In the genomic region with DNA sequence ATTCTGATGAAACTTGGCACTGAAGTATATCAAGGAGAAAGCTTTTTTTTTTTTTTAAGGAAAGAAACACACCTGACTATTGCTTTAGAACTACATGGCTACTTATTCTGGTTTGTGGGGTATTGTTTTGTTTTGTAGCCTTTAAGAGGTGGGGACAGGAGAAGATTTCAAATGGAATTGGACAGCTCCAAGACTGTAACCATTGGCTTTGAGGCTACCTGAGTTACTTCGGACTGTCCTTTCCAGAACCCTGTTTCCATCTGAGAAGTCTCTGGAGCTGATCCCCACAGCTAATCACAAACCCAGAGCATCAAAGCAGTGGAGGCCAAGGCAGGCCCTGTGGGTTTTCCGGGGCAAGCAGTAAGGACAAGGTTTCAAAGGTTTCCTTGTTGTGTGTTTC, we compare ENCODE assay signal across 14 cellular contexts. TPM values are rescaled to one million over a fixed set of nuclear protein-coding genes. Genes with fewer than 3 reads are reported as not detected.
DNase-seq lines count a peak whose midpoint lies in the region; ATAC-seq and TF ChIP-seq lines count a peak whose summit lies in the region.
"Had no signal": no experiment of that assay in that cellular context is flagged by ENCODE, and none has a peak within 500 bp of the region (broad histone marks: within the 10 kb centered on the region; RNA-seq: fewer than 3 reads in every experiment).

No MANE protein-coding gene starts in this region.

- H3K4me1 Mint-ChIP-seq in MCF 10A (ENCODE audit: insufficient read depth, unreplicated experiment) (peaks cover 40% of the 10 kb centered on the region), type B pancreatic cell (ENCODE audit: unreplicated experiment) (peaks cover 36% of the 10 kb centered on the region)
- H3K4me1 Mint-ChIP-seq in activated T-helper 17 cell treated with anti-CD3 and anti-CD28 coated beads, Interleukin-2, amount 50 U/mL, for 72 hours: peaks cover 51% of the 10 kb centered on the region

- no peak overlapping the region for H3K4me3 Mint-ChIP-seq in MCF 10A (ENCODE audit: unreplicated experiment)
- H3K4me3 Mint-ChIP-seq in activated T-helper 17 cell treated with anti-CD3 and anti-CD28 coated beads, Interleukin-2, amount 50 U/mL, for 72 hours: peak overlapping the region; percentile 97
- H3K4me3 Mint-ChIP-seq in type B pancreatic cell: peak overlapping the region; percentile 44

- H3K27ac ChIP-seq in mammary epithelial cell (ENCODE audit: insufficient read depth, low read depth, low read length): no peak overlapping the region
- H3K27ac ChIP-seq in muscle layer of colon (ENCODE audit: low read depth, low read length): peak overlapping the region; percentile 49
- H3K27ac ChIP-seq: cardiac muscle cell had no signal

- POLR2A ChIA-PET in MCF 10A (lab: Yijun Ruan, JAX): interaction anchor here (0.6 to 2.3 kb wide), 5 partner anchors 10 to 328 kb away, joined by 3 to 8 read pairs (median 4); no protein-coding TSS in a partner anchor

- no peak for ATAC-seq in activated T-helper 17 cell treated with anti-CD3 and anti-CD28 coated beads, Interleukin-2, amount 50 U/mL, for 72 hours (replicated peaks)
- ATAC-seq: HCT116 had no signal

- H3K27me3 Mint-ChIP-seq in MCF 10A (ENCODE audit: insufficient read depth, unreplicated experiment) (no peaks in the 10 kb centered on the region), type B pancreatic cell (peaks cover 8% of the 10 kb centered on the region)
- H3K27me3 Mint-ChIP-seq in activated T-helper 17 cell treated with anti-CD3 and anti-CD28 coated beads, Interleukin-2, amount 50 U/mL, for 72 hours: no peaks in the 10 kb centered on the region

- H3K4me1 ChIP-seq in mammary epithelial cell (ENCODE audit: insufficient read depth, low read length) (peaks cover 21% of the 10 kb centered on the region), muscle layer of colon (ENCODE audit: insufficient read depth, low read length) (peaks cover 69% of the 10 kb centered on the region)

- peaks cover 8% of the 10 kb centered on the region for H4K20me1 ChIP-seq in mammary epithelial cell (ENCODE audit: insufficient read depth, low read length)

- intact Hi-C loops in mammary epithelial cell (cut with micrococcal nuclease): no loop called here
- intact Hi-C loops in MCF 10A (cut with micrococcal nuclease): no loop called here

- CTCF ChIA-PET in mammary epithelial cell (lab: Charles Lee; ENCODE audit: low non-redundant PET): interaction anchor here (0.6 kb wide), 1 partner anchor 211 kb away, joined by 4 read pairs; no protein-coding TSS in a partner anchor
- CTCF ChIA-PET in MCF 10A (lab: Yijun Ruan, JAX): interaction anchor here (0.6 to 1.0 kb wide), 6 partner anchors 10 to 1252 kb away, joined by 3 to 4 read pairs (median 3); no protein-coding TSS in a partner anchor

- H3K4me3 ChIP-seq in mammary epithelial cell (replicated peaks in 1 of 3; ENCODE audit: insufficient read depth in 1 of 3, low read depth in 2 of 3, low read length in 3 of 3) (no peak overlapping the region), muscle layer of colon (ENCODE audit: low read depth in 1 of 2, low read length in 2 of 2) (peak overlapping the region in 1 of 2 donors; percentile 29), H7 (ENCODE audit: insufficient read depth, low read depth, low read length) (no peak overlapping the region)
- H3K4me3 ChIP-seq: cardiac muscle cell, upper lobe of left lung had no signal

- peaks cover 97% of the 10 kb centered on the region for H3K79me2 ChIP-seq in mammary epithelial cell (ENCODE audit: insufficient read depth, low read length)

- H3K9me3 Mint-ChIP-seq in MCF 10A (ENCODE audit: unreplicated experiment) (no peaks in the 10 kb centered on the region), type B pancreatic cell (no peaks in the 10 kb centered on the region)
- H3K9me3 Mint-ChIP-seq in activated T-helper 17 cell treated with anti-CD3 and anti-CD28 coated beads, Interleukin-2, amount 50 U/mL, for 72 hours: no peaks in the 10 kb centered on the region

- peak overlapping the region; percentile 90 for H3K4me2 ChIP-seq in mammary epithelial cell (ENCODE audit: insufficient read depth, low read depth, low read length)

- H3K27ac Mint-ChIP-seq in MCF 10A (ENCODE audit: low read depth, unreplicated experiment) (no peak overlapping the region), type B pancreatic cell (no peak overlapping the region)
- H3K27ac Mint-ChIP-seq in activated T-helper 17 cell treated with anti-CD3 and anti-CD28 coated beads, Interleukin-2, amount 50 U/mL, for 72 hours: peak overlapping the region; percentile 29

- peaks cover 22% of the 10 kb centered on the region for H3K36me3 ChIP-seq in mammary epithelial cell (ENCODE audit: insufficient read depth, low read length)
- peaks cover 11% of the 10 kb centered on the region for H3K36me3 ChIP-seq in muscle layer of colon (ENCODE audit: insufficient read depth, low read length)
- no peaks in the 10 kb centered on the region; the same call in 1 of the 2 replicates for H3K36me3 ChIP-seq in H7 (replicated peaks; ENCODE audit: control insufficient read depth, insufficient read depth, low read length)

- no peak for TF ChIP-seq CTCF in mammary epithelial cell (conservative IDR thresholded peaks at IDR 0.05 in 1 of 2, IDR thresholded peaks at IDR 0.05 in 1 of 2; ENCODE audit: extremely low read depth in 1 of 2, insufficient read depth in 1 of 2, low read depth in 1 of 2, low read length in 2 of 2)
- no peak for TF ChIP-seq CTCF in MCF 10A (IDR thresholded peaks at IDR 0.05; ENCODE audit: unreplicated experiment)
- TF ChIP-seq CTCF in type B pancreatic cell (conservative IDR thresholded peaks at IDR 0.05): no peak

- no peak overlapping the region for H2AFZ ChIP-seq in mammary epithelial cell (ENCODE audit: low read depth, low read length)

- in situ Hi-C loops in mammary epithelial cell (cut with MboI; ENCODE audit: low sequenced_read_pairs in 2 of 2): loop anchor here in 1 of 2 donors (5.0 kb wide), 1 partner anchor 141 kb away; no protein-coding TSS in a partner anchor

- BruUV-seq in mammary epithelial cell (replicated peaks; lab: Mats Ljungman, UMichigan) (no TSS peak), MCF 10A (replicated peaks; lab: Mats Ljungman, UMichigan) (no TSS peak)

- H3K36me3 Mint-ChIP-seq in MCF 10A (ENCODE audit: insufficient read depth, unreplicated experiment) (peaks cover 33% of the 10 kb centered on the region), type B pancreatic cell (peaks cover 22% of the 10 kb centered on the region)
- peaks cover 87% of the 10 kb centered on the region for H3K36me3 Mint-ChIP-seq in activated T-helper 17 cell treated with anti-CD3 and anti-CD28 coated beads, Interleukin-2, amount 50 U/mL, for 72 hours (ENCODE audit: low read depth)

- DNase-seq in mammary epithelial cell: no peak
- no peak for DNase-seq in MCF 10A (ENCODE audit: unreplicated experiment)
- DNase-seq in type B pancreatic cell (ENCODE audit: extremely low spot score, unreplicated experiment): no peak
- DNase-seq in COR-L47 (lab: John Stamatoyannopoulos, UW): no peak
- no peak for DNase-seq in anterior cingulate cortex (lab: John Stamatoyannopoulos, UW)
- DNase-seq in H7: no peak
- DNase-seq: activated CD4-positive, alpha-beta T cell treated with anti-CD3 and anti-CD28 coated beads for 4 hours; activated gamma-delta T cell treated with Interleukin-2 at 50 U/mL for 16 hours; erythroblast; upper lobe of left lung had no signal

- dilution Hi-C loops in mammary epithelial cell (cut with HindIII; ENCODE audit: low sequenced_read_pairs): no loop called here

- 100% methylated on average over 2 of the region's 2 CpGs for WGBS in mammary epithelial cell (ENCODE audit: low coverage, missing lambda C conversion rate)

- no peaks in the 10 kb centered on the region for H3K27me3 ChIP-seq in mammary epithelial cell (ENCODE audit: insufficient read depth, low read length)
- H3K27me3 ChIP-seq in muscle layer of colon (ENCODE audit: control insufficient read depth in 1 of 2, insufficient read depth in 2 of 2, low read length in 2 of 2): no peaks in the 10 kb centered on the region
- H3K27me3 ChIP-seq in H7 (ENCODE audit: control insufficient read depth, insufficient read depth, low read length): peaks cover 4% of the 10 kb centered on the region; the same call in 1 of the 2 replicates
- H3K27me3 ChIP-seq: cardiac muscle cell, upper lobe of left lung had no signal

- H3K9ac ChIP-seq in mammary epithelial cell (ENCODE audit: insufficient read depth, low read length) (no peak overlapping the region), muscle layer of colon (ENCODE audit: low read length) (no peak overlapping the region)

- H3K9me3 ChIP-seq in mammary epithelial cell (replicated peaks; ENCODE audit: insufficient read depth, low read length) (no peaks in the 10 kb centered on the region), muscle layer of colon (ENCODE audit: low read length) (no peaks in the 10 kb centered on the region)
- H3K9me3 ChIP-seq: upper lobe of left lung had no signal

RNA-seq across cellular contexts. Expression of gene CDC42EP3, which starts 4.7 kb away (rescaled TPM):
- total RNA-seq in mammary epithelial cell (100 to 1,000 TPM in 1 of 2 donors, 10 to 100 TPM in 1; 96.7 to 276 TPM), MCF 10A (2022) (55.4 and 61.3 TPM in 2 replicates), type B pancreatic cell (ENCODE audit: low replicate concordance) (43.7 and 65.4 TPM in 2 replicates)
- 84.4 TPM for polyA plus RNA-seq in mammary epithelial cell
- polyA minus RNA-seq in mammary epithelial cell: 192 TPM
- total RNA-seq in activated T-helper 17 cell treated with anti-CD3 and anti-CD28 coated beads, Interleukin-2, amount 50 U/mL, for 72 hours: 10 to 100 TPM; 33.5 to 40.9 TPM
- 19.5 and 26.2 TPM in 2 replicates for total RNA-seq in H7 (2014; rRNA removed; shearing (Covaris generic))
